Comparison of ENCODE assay signal across 37 cellular contexts in genomic region chr2:1254662-1255372, GRCh38.
"Had no signal": no experiment of that assay in that cellular context is flagged by ENCODE, and none has a peak within 500 bp of the region (broad histone marks: within the 10 kb centered on the region; RNA-seq: fewer than 3 reads in every experiment).

No MANE protein-coding gene starts in this region.

- FAIRE-seq: bronchial epithelial cell had no signal

- H3K9me3 ChIP-seq: adrenal gland, ascending aorta had no signal

- DNase-seq: activated B cell treated with CpG ODN at 0.5 μM for 24 hours; activated CD4-positive, alpha-beta memory T cell treated with anti-CD3 and anti-CD28 coated beads for 36 hours; activated CD4-positive, alpha-beta T cell treated with anti-CD3 and anti-CD28 coated beads for 4 hours; activated CD4-positive, alpha-beta T cell treated with anti-CD3 and anti-CD28 coated beads, Interleukin-2, amount 10 ng/mL, durations not matched to agents 24 days and 14 days; activated CD4-positive, alpha-beta T cell treated with anti-CD3 and anti-CD28 coated beads, Interleukin-2, amount 50 U/mL, for 1 hour; activated CD4-positive, alpha-beta T cell treated with anti-CD3 and anti-CD28 coated beads, Interleukin-2, amount 50 U/mL, for 4 hours; activated CD4-positive, CD25-positive, alpha-beta regulatory T cell treated with anti-CD3 and anti-CD28 coated beads, Interleukin-2, amount 50 U/mL, for 72 hours; activated CD8-positive, alpha-beta memory T cell treated with anti-CD3 and anti-CD28 coated beads, Interleukin-2, amount 50 U/mL, for 4 hours; activated CD8-positive, alpha-beta T cell treated with anti-CD3 and anti-CD28 coated beads for 36 hours; activated effector memory CD4-positive, alpha-beta T cell treated with anti-CD3 and anti-CD28 coated beads, Interleukin-2, amount 50 U/mL, for 16 hours; activated gamma-delta T cell treated with Interleukin-2 at 50 U/mL for 16 hours; activated naive CD4-positive, alpha-beta T cell; activated naive CD4-positive, alpha-beta T cell treated with anti-CD3 and anti-CD28 coated beads for 36 hours; activated naive CD4-positive, alpha-beta T cell treated with anti-CD3 and anti-CD28 coated beads, Interleukin-2, amount 50 U/mL, for 16 hours; activated naive CD8-positive, alpha-beta T cell treated with anti-CD3 and anti-CD28 coated beads for 36 hours; activated T-cell treated with anti-CD3 and anti-CD28 coated beads for 4 hours; activated T-cell treated with anti-CD3 and anti-CD28 coated beads, Interleukin-2, amount 50 U/mL, for 1 hour; activated T-cell treated with anti-CD3 and anti-CD28 coated beads, Interleukin-2, amount 50 U/mL, for 4 hours; activated T-cell treated with anti-CD3 and anti-CD28 coated beads, Interleukin-2, amount 50 U/mL, for 72 hours; adrenal gland; amniotic stem cell; anterior cingulate cortex; caudate nucleus; T-helper 1 cell; T-helper 2 cell; T-helper 9 cell had no signal

- H3K27ac Mint-ChIP-seq: activated B cell treated with CpG ODN at 0.5 μM for 24 hours; activated CD4-positive, alpha-beta memory T cell treated with anti-CD3 and anti-CD28 coated beads for 36 hours; activated CD4-positive, alpha-beta T cell treated with anti-CD3 and anti-CD28 coated beads, Interleukin-2, amount 10 ng/mL, durations not matched to agents 24 days and 14 days; activated CD8-positive, alpha-beta T cell treated with anti-CD3 and anti-CD28 coated beads for 36 hours; activated naive CD4-positive, alpha-beta T cell treated with anti-CD3 and anti-CD28 coated beads for 36 hours; activated naive CD4-positive, alpha-beta T cell treated with anti-CD3 and anti-CD28 coated beads, Interleukin-2, amount 50 U/mL, for 72 hours; activated naive CD8-positive, alpha-beta T cell treated with anti-CD3 and anti-CD28 coated beads for 36 hours; activated T-cell treated with anti-CD3 and anti-CD28 coated beads, Interleukin-2, amount 50 U/mL, for 72 hours; activated T-helper 1 cell treated with anti-CD3 and anti-CD28 coated beads, Interleukin-12 subunit alpha, Interleukin-12 subunit beta, Interleukin-2, Interleukin-4 antibody, amounts not matched to agents 30 ng/mL and 10 ng/mL and 1 ng/mL, durations not matched to agents 14 hours and 24 hours and 36 hours; activated T-helper 17 cell treated with anti-CD3 and anti-CD28 coated beads, Interleukin-2, amount 50 U/mL, for 72 hours; brain; T-helper 1 cell treated with Interleukin-12 subunit alpha and Interleukin-12 subunit beta and Interleukin-4 antibody, amounts not matched to agents 30 μg/mL and 1 μg/mL, for 36 hours; T-helper 2 cell treated with Interferon-gamma antibody and Interleukin-4, amounts not matched to agents 5 μg/mL and 100 μg/mL, for 36 hours had no signal

- H3K36me3 ChIP-seq: adrenal gland, ascending aorta, cardiac muscle cell had no signal

- H3K27me3 Mint-ChIP-seq: activated B cell treated with CpG ODN at 0.5 μM for 24 hours; activated naive CD8-positive, alpha-beta T cell treated with anti-CD3 and anti-CD28 coated beads for 36 hours had no signal

- H3K4me1 ChIP-seq: adrenal gland, ascending aorta had no signal

- H3K4me3 Mint-ChIP-seq: activated B cell treated with CpG ODN at 0.5 μM for 24 hours; activated CD4-positive, alpha-beta memory T cell treated with anti-CD3 and anti-CD28 coated beads for 36 hours; activated CD4-positive, alpha-beta T cell treated with anti-CD3 and anti-CD28 coated beads, Interleukin-2, amount 10 ng/mL, durations not matched to agents 24 days and 14 days; activated CD8-positive, alpha-beta T cell treated with anti-CD3 and anti-CD28 coated beads for 36 hours; activated naive CD4-positive, alpha-beta T cell treated with anti-CD3 and anti-CD28 coated beads for 36 hours; activated naive CD8-positive, alpha-beta T cell treated with anti-CD3 and anti-CD28 coated beads for 36 hours; activated T-cell treated with anti-CD3 and anti-CD28 coated beads, Interleukin-2, amount 50 U/mL, for 4 hours; activated T-cell treated with anti-CD3 and anti-CD28 coated beads, Interleukin-2, amount 50 U/mL, for 72 hours; activated T-helper 1 cell treated with anti-CD3 and anti-CD28 coated beads, Interleukin-12 subunit alpha, Interleukin-12 subunit beta, Interleukin-2, Interleukin-4 antibody, amounts not matched to agents 30 ng/mL and 10 ng/mL and 1 ng/mL, durations not matched to agents 14 hours and 24 hours and 36 hours; activated T-helper 17 cell treated with anti-CD3 and anti-CD28 coated beads, Interleukin-2, amount 50 U/mL, for 72 hours; brain; central memory CD8-positive, alpha-beta T cell; T-helper 1 cell treated with Interleukin-12 subunit alpha and Interleukin-12 subunit beta and Interleukin-4 antibody, amounts not matched to agents 30 μg/mL and 1 μg/mL, for 36 hours; T-helper 2 cell treated with Interferon-gamma antibody and Interleukin-4, amounts not matched to agents 5 μg/mL and 100 μg/mL, for 36 hours had no signal

- H3K36me3 Mint-ChIP-seq: activated CD4-positive, alpha-beta memory T cell treated with anti-CD3 and anti-CD28 coated beads for 36 hours; activated naive CD4-positive, alpha-beta T cell treated with anti-CD3 and anti-CD28 coated beads, Interleukin-2, amount 50 U/mL, for 72 hours; activated naive CD8-positive, alpha-beta T cell treated with anti-CD3 and anti-CD28 coated beads for 36 hours; brain had no signal

- H3K4me3 ChIP-seq: adrenal gland, ascending aorta, cardiac muscle cell had no signal

- H3K27ac ChIP-seq: adrenal gland, ascending aorta, cardiac muscle cell, VCaP had no signal

- H3K9me3 Mint-ChIP-seq: activated CD4-positive, alpha-beta memory T cell treated with anti-CD3 and anti-CD28 coated beads for 36 hours; activated CD4-positive, alpha-beta T cell treated with anti-CD3 and anti-CD28 coated beads, Interleukin-2, amount 10 ng/mL, durations not matched to agents 24 days and 14 days; activated CD8-positive, alpha-beta T cell treated with anti-CD3 and anti-CD28 coated beads for 36 hours; activated naive CD4-positive, alpha-beta T cell treated with anti-CD3 and anti-CD28 coated beads for 36 hours; activated naive CD4-positive, alpha-beta T cell treated with anti-CD3 and anti-CD28 coated beads, Interleukin-2, amount 50 U/mL, for 72 hours; activated naive CD8-positive, alpha-beta T cell treated with anti-CD3 and anti-CD28 coated beads for 36 hours; activated T-cell treated with anti-CD3 and anti-CD28 coated beads, Interleukin-2, amount 50 U/mL, for 4 hours; activated T-cell treated with anti-CD3 and anti-CD28 coated beads, Interleukin-2, amount 50 U/mL, for 72 hours; activated T-helper 1 cell treated with anti-CD3 and anti-CD28 coated beads, Interleukin-12 subunit alpha, Interleukin-12 subunit beta, Interleukin-2, Interleukin-4 antibody, amounts not matched to agents 30 ng/mL and 10 ng/mL and 1 ng/mL, durations not matched to agents 14 hours and 24 hours and 36 hours; activated T-helper 17 cell treated with anti-CD3 and anti-CD28 coated beads, Interleukin-2, amount 50 U/mL, for 72 hours; brain; central memory CD8-positive, alpha-beta T cell; T-helper 1 cell treated with Interleukin-12 subunit alpha and Interleukin-12 subunit beta and Interleukin-4 antibody, amounts not matched to agents 30 μg/mL and 1 μg/mL, for 36 hours; T-helper 2 cell treated with Interferon-gamma antibody and Interleukin-4, amounts not matched to agents 5 μg/mL and 100 μg/mL, for 36 hours had no signal

- H3K4me1 Mint-ChIP-seq: activated naive CD8-positive, alpha-beta T cell treated with anti-CD3 and anti-CD28 coated beads for 36 hours; central memory CD8-positive, alpha-beta T cell had no signal

- ATAC-seq: activated CD8-positive, alpha-beta T cell treated with anti-CD3 and anti-CD28 coated beads for 36 hours; activated naive CD4-positive, alpha-beta T cell treated with anti-CD3 and anti-CD28 coated beads, Interleukin-2, amount 50 U/mL, for 72 hours; activated T-cell treated with anti-CD3 and anti-CD28 coated beads, Interleukin-2, amount 50 U/mL, for 4 hours; activated T-cell treated with anti-CD3 and anti-CD28 coated beads, Interleukin-2, amount 50 U/mL, for 72 hours; activated T-helper 17 cell treated with anti-CD3 and anti-CD28 coated beads, Interleukin-2, amount 50 U/mL, for 72 hours had no signal

- H3K27me3 ChIP-seq: adrenal gland, ascending aorta had no signal
